20 cellular contexts compared by ENCODE assay signal in genomic region chr17:81039096-81039495, GRCh38. TPM values are rescaled to one million over a fixed set of nuclear protein-coding genes. Genes with fewer than 3 reads are reported as not detected.
A peak's percentile ranks its signal among the peaks of the same experiment; 100 is the strongest.
DNase-seq lines count a peak whose midpoint lies in the region; ATAC-seq and TF ChIP-seq lines count a peak whose summit lies in the region.
"Had no signal": no experiment of that assay in that cellular context is flagged by ENCODE, and none has a peak within 500 bp of the region (broad histone marks: within the 10 kb centered on the region; RNA-seq: fewer than 3 reads in every experiment).

No MANE protein-coding gene starts in this region.

- H3K4me3 Mint-ChIP-seq in neural progenitor cell, result no peak overlapping the region
- H3K4me3 Mint-ChIP-seq: activated CD8-positive, alpha-beta T cell treated with anti-CD3 and anti-CD28 coated beads, Interleukin-2, amount 10 ng/mL, durations not matched to agents 7 days and 5 days; nephron progenitor cell; T-cell had no signal

- TF ChIP-seq CTCF in PC-3 (conservative IDR thresholded peaks at IDR 0.05; ENCODE audit: low read depth, low read length) (no peak), mammary epithelial cell (conservative IDR thresholded peaks at IDR 0.05 in 1 of 2, IDR thresholded peaks at IDR 0.05 in 1 of 2; ENCODE audit: extremely low read depth in 1 of 2, insufficient read depth in 1 of 2, low read depth in 1 of 2, low read length in 2 of 2) (no peak), neural progenitor cell (IDR thresholded peaks at IDR 0.05) (no peak), suprapubic skin (IDR thresholded peaks at IDR 0.05) (no peak)

- peak overlapping the region; percentile 69 for H3K27ac Mint-ChIP-seq in neural progenitor cell
- H3K27ac Mint-ChIP-seq: activated CD8-positive, alpha-beta T cell treated with anti-CD3 and anti-CD28 coated beads, Interleukin-2, amount 10 ng/mL, durations not matched to agents 7 days and 5 days; CD4-positive, CD25-positive, alpha-beta regulatory T cell; nephron progenitor cell; T-cell had no signal

- no peak overlapping the region for H3K4me3 ChIP-seq in PC-3 (ENCODE audit: low read length)
- no peak overlapping the region for H3K4me3 ChIP-seq in mammary epithelial cell (replicated peaks in 1 of 3; ENCODE audit: insufficient read depth in 1 of 3, low read depth in 2 of 3, low read length in 3 of 3)
- no peak overlapping the region for H3K4me3 ChIP-seq in neural progenitor cell
- peak overlapping the region; percentile 78 for H3K4me3 ChIP-seq in suprapubic skin
- H3K4me3 ChIP-seq: heart left ventricle, SJCRH30 had no signal

- CTCF ChIA-PET in PC-3 (lab: Charles Lee), result no interaction called here
- CTCF ChIA-PET in mammary epithelial cell (lab: Charles Lee; ENCODE audit: low non-redundant PET), result no interaction called here

- intact Hi-C loops in PC-3 (cut with micrococcal nuclease) (no loop called here), mammary epithelial cell (cut with micrococcal nuclease) (no loop called here)

- H3K9me3 Mint-ChIP-seq in neural progenitor cell, result no peaks in the 10 kb centered on the region
- H3K9me3 Mint-ChIP-seq: CD4-positive, CD25-positive, alpha-beta regulatory T cell; nephron progenitor cell; T-cell had no signal

- BruUV-seq in PC-3 (replicated peaks; lab: Mats Ljungman, UMichigan) (no TSS peak), mammary epithelial cell (replicated peaks; lab: Mats Ljungman, UMichigan) (no TSS peak)

- dilution Hi-C loops in mammary epithelial cell (cut with HindIII; ENCODE audit: low sequenced_read_pairs), result no loop called here

- in situ Hi-C loops in mammary epithelial cell (cut with MboI; ENCODE audit: low sequenced_read_pairs in 2 of 2), result no loop called here

- WGBS in mammary epithelial cell (ENCODE audit: low coverage, missing lambda C conversion rate), result 92% methylated on average over 10 of the region's 16 CpGs
- 61% methylated on average over 6 of the region's 16 CpGs for WGBS in suprapubic skin

- H3K4me1 ChIP-seq in PC-3 (ENCODE audit: insufficient read depth, low read length) (peaks cover 56% of the 10 kb centered on the region), mammary epithelial cell (ENCODE audit: insufficient read depth, low read length) (peaks cover 84% of the 10 kb centered on the region), neural progenitor cell (peaks cover 21% of the 10 kb centered on the region), suprapubic skin (peaks cover 85% of the 10 kb centered on the region)

- POLR2A ChIA-PET in PC-3 (lab: Charles Lee; ENCODE audit: unreplicated experiment), result no interaction called here

- H3K27ac ChIP-seq in PC-3 (ENCODE audit: low read length) (no peak overlapping the region), mammary epithelial cell (ENCODE audit: insufficient read depth, low read depth, low read length) (no peak overlapping the region), neural progenitor cell (no peak overlapping the region), suprapubic skin (no peak overlapping the region)
- H3K27ac ChIP-seq: KMS-11, SJCRH30 had no signal

- DNase-seq in PC-3 (no peak), mammary epithelial cell (no peak), neural progenitor cell (ENCODE audit: low spot score) (no peak), suprapubic skin (ENCODE audit: low spot score in 2 of 2) (no peak)
- no peak for DNase-seq in stimulated activated naive CD4-positive, alpha-beta T cell (lab: John Stamatoyannopoulos, UW)
- DNase-seq: activated CD4-positive, alpha-beta T cell treated with anti-CD3 and anti-CD28 coated beads for 1 hour; activated CD8-positive, alpha-beta T cell treated with anti-CD3 and anti-CD28 coated beads, Interleukin-2, amount 10 ng/mL, durations not matched to agents 7 days and 5 days; amniotic stem cell; CD4-positive, CD25-positive, alpha-beta regulatory T cell; central memory CD4-positive, alpha-beta T cell; NCI-H187 treated with DMSO at 0.1 percent for 48 hours; NCI-H2227 treated with DMSO at 0.1 percent for 48 hours; NCI-H774; nephron progenitor cell; SJCRH30; T-cell had no signal

- no peaks in the 10 kb centered on the region for H3K9me3 ChIP-seq in PC-3 (ENCODE audit: low read length)
- no peaks in the 10 kb centered on the region for H3K9me3 ChIP-seq in mammary epithelial cell (replicated peaks; ENCODE audit: insufficient read depth, low read length)
- no peaks in the 10 kb centered on the region for H3K9me3 ChIP-seq in neural progenitor cell (ENCODE audit: low read depth)
- H3K9me3 ChIP-seq in suprapubic skin, result no peaks in the 10 kb centered on the region
- H3K9me3 ChIP-seq: heart left ventricle, SJCRH30 had no signal

- H3K36me3 ChIP-seq in PC-3 (ENCODE audit: low read depth, low read length) (peaks cover 3% of the 10 kb centered on the region; the same call in 1 of the 2 replicates), mammary epithelial cell (ENCODE audit: insufficient read depth, low read length) (no peaks in the 10 kb centered on the region), neural progenitor cell (no peaks in the 10 kb centered on the region), suprapubic skin (no peaks in the 10 kb centered on the region)
- H3K36me3 ChIP-seq: heart left ventricle, SJCRH30 had no signal

- ATAC-seq in PC-3 (no peak), HG03097 (IDR thresholded peaks at IDR 0.05; ENCODE audit: low FRiP score, unreplicated experiment) (no peak), HG02588 (IDR thresholded peaks at IDR 0.05; ENCODE audit: unreplicated experiment) (no peak)
- ATAC-seq: activated CD8-positive, alpha-beta T cell treated with anti-CD3 and anti-CD28 coated beads, Interleukin-2, amount 10 ng/mL, durations not matched to agents 7 days and 5 days; heart left ventricle; T-cell had no signal

- H3F3A ChIP-seq in PC-3 (ENCODE audit: low read length, unreplicated experiment) (no peaks in the 10 kb centered on the region), neural progenitor cell (ENCODE audit: low read depth) (no peaks in the 10 kb centered on the region)

- H3K36me3 Mint-ChIP-seq in neural progenitor cell, result peaks cover 13% of the 10 kb centered on the region
- H3K36me3 Mint-ChIP-seq: CD4-positive, CD25-positive, alpha-beta regulatory T cell; T-cell had no signal

- H2AFZ ChIP-seq in PC-3 (ENCODE audit: low read length), result no peak overlapping the region
- no peak overlapping the region for H2AFZ ChIP-seq in mammary epithelial cell (ENCODE audit: low read depth, low read length)
- H2AFZ ChIP-seq in neural progenitor cell (replicated peaks), result no peak overlapping the region

- H4K20me1 ChIP-seq in PC-3 (ENCODE audit: low read length), result peaks cover 57% of the 10 kb centered on the region
- no peaks in the 10 kb centered on the region for H4K20me1 ChIP-seq in mammary epithelial cell (ENCODE audit: insufficient read depth, low read length)
- peaks cover 67% of the 10 kb centered on the region for H4K20me1 ChIP-seq in neural progenitor cell (ENCODE audit: low read depth)

- H3K27me3 ChIP-seq in PC-3 (ENCODE audit: low read length), result no peaks in the 10 kb centered on the region
- H3K27me3 ChIP-seq in mammary epithelial cell (ENCODE audit: insufficient read depth, low read length), result no peaks in the 10 kb centered on the region
- peaks cover 14% of the 10 kb centered on the region for H3K27me3 ChIP-seq in neural progenitor cell
- no peaks in the 10 kb centered on the region for H3K27me3 ChIP-seq in suprapubic skin
- H3K27me3 ChIP-seq: SJCRH30 had no signal

- H3K4me1 Mint-ChIP-seq in neural progenitor cell, result peaks cover 61% of the 10 kb centered on the region

- TF ChIP-seq EP300 in suprapubic skin (IDR thresholded peaks at IDR 0.05), result no peak

- peaks cover 89% of the 10 kb centered on the region for H3K79me2 ChIP-seq in PC-3 (ENCODE audit: low read length)
- peaks cover 93% of the 10 kb centered on the region for H3K79me2 ChIP-seq in mammary epithelial cell (ENCODE audit: insufficient read depth, low read length)
- H3K79me2 ChIP-seq in neural progenitor cell (ENCODE audit: low read depth), result peaks cover 66% of the 10 kb centered on the region

- TF ChIP-seq POLR2A in suprapubic skin (IDR thresholded peaks at IDR 0.05), result no peak

- H3K9me2 ChIP-seq in PC-3 (replicated peaks; ENCODE audit: low read length), result no peaks in the 10 kb centered on the region

- H3K9ac ChIP-seq in PC-3 (ENCODE audit: low read length), result no peak overlapping the region
- no peak overlapping the region for H3K9ac ChIP-seq in mammary epithelial cell (ENCODE audit: insufficient read depth, low read length)
- no peak overlapping the region for H3K9ac ChIP-seq in neural progenitor cell
- H3K9ac ChIP-seq: KMS-11 had no signal

- peaks cover 6% of the 10 kb centered on the region for H3K27me3 Mint-ChIP-seq in neural progenitor cell (ENCODE audit: insufficient read depth, low read depth)
- H3K27me3 Mint-ChIP-seq: CD4-positive, CD25-positive, alpha-beta regulatory T cell had no signal

- H3K4me2 ChIP-seq in PC-3 (ENCODE audit: low read length) (peak overlapping the region; percentile 71; the same call in 1 of the 2 replicates), mammary epithelial cell (ENCODE audit: insufficient read depth, low read depth, low read length) (peak overlapping the region; percentile 68), neural progenitor cell (no peak overlapping the region)
- H3K4me2 ChIP-seq: KMS-11 had no signal

RNA-seq across cellular contexts. Expression of gene BAIAP2, which starts 4.1 kb away (rescaled TPM):
- total RNA-seq in PC-3 (2014; rRNA removed), result 50.9 and 56.9 TPM in 2 replicates
- 100 to 1,000 TPM in 1 of 2 donors, 10 to 100 TPM in 1; 30.8 to 114 TPM for total RNA-seq in mammary epithelial cell
- 40.7 TPM for polyA plus RNA-seq in mammary epithelial cell
- polyA minus RNA-seq in mammary epithelial cell, result 24.5 TPM
- 15.6 and 16.1 TPM in 2 replicates for total RNA-seq in neural progenitor cell (ENCODE audit: low replicate concordance)
- total RNA-seq in suprapubic skin, result 100 to 1,000 TPM; 214 to 283 (median 260) TPM

RNA-seq across cellular contexts. Expression of gene CHMP6, which starts 47.5 kb away (rescaled TPM):
- 26.1 and 33.0 TPM in 2 replicates for total RNA-seq in PC-3 (2014; rRNA removed)
- total RNA-seq in mammary epithelial cell, result 10 to 100 TPM; 12.0 to 28.1 TPM
- 22.9 TPM for polyA plus RNA-seq in mammary epithelial cell
- 33.4 TPM for polyA minus RNA-seq in mammary epithelial cell
- 11.5 and 20.9 TPM in 2 replicates for total RNA-seq in neural progenitor cell (ENCODE audit: low replicate concordance)
- 10 to 100 TPM; 17.5 to 35.6 (median 23.1) TPM for total RNA-seq in suprapubic skin
